ENCODE assay signal across 8 cellular contexts in genomic region chr17:28317965-28318758, GRCh38. TPM values are rescaled to one million over a fixed set of nuclear protein-coding genes. Genes with fewer than 3 reads are reported as not detected.
DNase-seq lines count a peak whose midpoint lies in the region; ATAC-seq, FAIRE-seq and TF ChIP-seq lines count a peak whose summit lies in the region.

No MANE protein-coding gene starts in this region.

- H3K27ac Mint-ChIP-seq in neural crest cell (ENCODE audit: unreplicated experiment): peak overlapping the region; percentile 97

- no peaks in the 10 kb centered on the region for H3K79me1 ChIP-seq in H1 (ENCODE audit: low read depth, low read length)

- H3K79me2 ChIP-seq in H1 (ENCODE audit: control insufficient read depth in 1 of 2, insufficient read depth in 2 of 2, low read length in 2 of 2): peaks cover 33 to 42% of the 10 kb centered on the region in 2 experiments

- H2AK5ac ChIP-seq in H1 (ENCODE audit: low read depth, low read length): peak overlapping the region; percentile 17; the same call in 1 of the 2 replicates

- H3K27me3 ChIP-seq in NT2/D1 (ENCODE audit: insufficient read depth, insufficient read length) (no peaks in the 10 kb centered on the region), H1 (replicated peaks in 1 of 4; ENCODE audit: control insufficient read depth in 3 of 4, extremely low read depth in 1 of 4, insufficient read depth in 3 of 4, low read length in 3 of 4) (peaks cover 0 to 3% (median 0%) of the 10 kb centered on the region in 4 experiments; a peak in 1 of 7 replicates)

- no peak overlapping the region for H3K56ac ChIP-seq in H1 (replicated peaks; ENCODE audit: insufficient read length, low read depth, low read length)

- peak overlapping the region; percentile 26 for H4K91ac ChIP-seq in H1 (replicated peaks; ENCODE audit: insufficient read length, low read length)

- no peak overlapping the region for H3K23ac ChIP-seq in H1 (ENCODE audit: insufficient read length)

- peak overlapping the region; percentile 71 for H3K18ac ChIP-seq in H1 (ENCODE audit: extremely low read depth, low read length)

- WGBS in H1 (ENCODE audit: extremely low coverage in 1 of 2, insufficient coverage in 1 of 2, insufficient read length in 1 of 2, insufficient replicate concordance in 2 of 2, low coverage in 1 of 2, low lambda C conversion rate in 2 of 2, missing lambda C conversion rate in 1 of 2), 2 experiments: 9% methylated on average over 40 of the region's 40 CpGs; no CpG with 5 or more reads in 1 of the 2 experiments

- no peak overlapping the region for H2BK120ac ChIP-seq in H1 (replicated peaks; ENCODE audit: low read depth, low read length)

- FAIRE-seq in H1 (lab: Jason Lieb, UNC): no peak

- H2BK5ac ChIP-seq in H1 (ENCODE audit: low read depth, low read length): peak overlapping the region; percentile 69; the same call in 1 of the 2 replicates

- H4K8ac ChIP-seq in H1 (ENCODE audit: extremely low read depth, insufficient read depth, low read length): peak overlapping the region; percentile 87; the same call in 1 of the 2 replicates

- peaks cover 11% of the 10 kb centered on the region for H3K23me2 ChIP-seq in H1 (ENCODE audit: low read depth, low read length)

- TF ChIP-seq CTCF in H1 (IDR thresholded peaks at IDR 0.05; ENCODE audit: control extremely low read depth in 1 of 3, insufficient read depth in 1 of 3, low read depth in 1 of 3, low read length in 3 of 3): no peak
- TF ChIP-seq CTCF in neural crest cell (conservative IDR thresholded peaks at IDR 0.05): no peak

- H3K4me1 Mint-ChIP-seq in neural crest cell: peaks cover 56% of the 10 kb centered on the region

- no peaks in the 10 kb centered on the region for H3K27me3 Mint-ChIP-seq in neural crest cell (ENCODE audit: low read depth)

- H2BK15ac ChIP-seq in H1 (ENCODE audit: low read length): peak overlapping the region; percentile 97; the same call in 1 of the 2 replicates

- H3K4me2 ChIP-seq in H1 (ENCODE audit: insufficient read depth in 1 of 2, low read depth in 2 of 2, low read length in 2 of 2): peak overlapping the region; percentile 81 to 99

- peak overlapping the region; percentile 62 for H3K14ac ChIP-seq in H1 (ENCODE audit: insufficient read length)

- CTCF ChIA-PET in H1 (lab: Charles Lee; ENCODE audit: partially characterized antibody): interaction anchor here (0.5 to 2.3 kb wide), 10 partner anchors 8 to 232 kb away, joined by 3 to 12 read pairs (median 3); no protein-coding TSS in a partner anchor

- peaks cover 0 to 9% of the 10 kb centered on the region in 2 experiments for H4K20me1 ChIP-seq in H1 (replicated peaks in 1 of 2; ENCODE audit: control insufficient read depth in 1 of 2, insufficient read depth in 2 of 2, low read length in 2 of 2)

- H2BK20ac ChIP-seq in H1 (ENCODE audit: low read length): no peak overlapping the region

- H3K36me3 ChIP-seq in ES-I3 (ENCODE audit: insufficient read depth, low read length): no peaks in the 10 kb centered on the region
- H3K36me3 ChIP-seq in NT2/D1 (ENCODE audit: insufficient read depth, insufficient read length, low read length): peaks cover 14% of the 10 kb centered on the region
- H3K36me3 ChIP-seq in H1 (ENCODE audit: control insufficient read depth in 2 of 4, insufficient read depth in 4 of 4, low read length in 3 of 4): peaks cover 0 to 4% (median 0%) of the 10 kb centered on the region in 4 experiments; a peak in 3 of 8 replicates

- peak overlapping the region; percentile 65; the same call in 1 of the 2 replicates for H2BK12ac ChIP-seq in H1 (ENCODE audit: low read depth, low read length)

- no peak overlapping the region for H3K4ac ChIP-seq in H1 (replicated peaks; ENCODE audit: insufficient read length, low read depth, low read length)

- TF ChIP-seq POLR2A in H1 (IDR thresholded peaks at IDR 0.05; ENCODE audit: control extremely low read depth in 1 of 2, low read depth in 2 of 2, low read length in 2 of 2): no peak

- peak overlapping the region; percentile 89 for H2AFZ ChIP-seq in H1 (ENCODE audit: low read length)

- peak overlapping the region; percentile 94 for H3K4me3 Mint-ChIP-seq in neural crest cell

- H3K9me3 ChIP-seq in ES-I3 (ENCODE audit: control insufficient read depth, insufficient read depth, low read length): no peaks in the 10 kb centered on the region
- no peaks in the 10 kb centered on the region for H3K9me3 ChIP-seq in NT2/D1 (ENCODE audit: insufficient read depth, low read length)
- H3K9me3 ChIP-seq in H1 (ENCODE audit: insufficient read depth in 2 of 2, low read depth in 1 of 2, low read length in 1 of 2): no peaks in the 10 kb centered on the region

- H3K4me3 ChIP-seq in NT2/D1 (ENCODE audit: insufficient read length, low read depth): peak overlapping the region; percentile 93
- H3K4me3 ChIP-seq in H1 (ENCODE audit: extremely low read depth in 1 of 4, insufficient read depth in 2 of 4, low read depth in 3 of 4, low read length in 4 of 4): peak overlapping the region; percentile 63 to 90 (median 70)

- no peak for TF ChIP-seq RAD21 in H1 (IDR thresholded peaks at IDR 0.05 in 1 of 2, conservative IDR thresholded peaks at IDR 0.05 in 1 of 2; ENCODE audit: low read depth in 2 of 2, low read length in 2 of 2)

- no peak for TF ChIP-seq EP300 in H1 (IDR thresholded peaks at IDR 0.05; ENCODE audit: borderline replicate concordance in 1 of 2, low read depth in 2 of 2, low read length in 2 of 2)

- peak overlapping the region; percentile 18 for H4K5ac ChIP-seq in H1 (ENCODE audit: insufficient read length, low read depth, low read length)

- ATAC-seq in GM21619 (IDR thresholded peaks at IDR 0.05; ENCODE audit: unreplicated experiment): peak; percentile 4

- no peak for DNase-seq in NT2/D1 (ENCODE audit: low read depth, low spot score)
- DNase-seq in H1 (ENCODE audit: low read depth in 1 of 2, low spot score in 2 of 2): peak in 1 of 2 experiments; percentile 72
- peak; percentile 36 for DNase-seq in neural crest cell (ENCODE audit: low read depth, low spot score)
- DNase-seq in posterior vena cava (ENCODE audit: low spot score): no peak
- no peak for DNase-seq in SW 1271 (lab: John Stamatoyannopoulos, UW)
- no peak for DNase-seq in mesenteric fat pad (ENCODE audit: low spot score)

- peak overlapping the region; percentile 73 for H3K9ac ChIP-seq in ES-I3 (ENCODE audit: low read depth, low read length)
- peak overlapping the region; percentile 98 for H3K9ac ChIP-seq in NT2/D1 (ENCODE audit: insufficient read length, low read depth)
- H3K9ac ChIP-seq in H1 (replicated peaks in 1 of 4; ENCODE audit: extremely low read depth in 1 of 4, low read depth in 3 of 4, low read length in 3 of 4): peak overlapping the region in 3 of 4 experiments; percentile 48 to 62 (median 51); a peak in 6 of 7 replicates

- intact Hi-C loops in posterior vena cava (cut with DNase I): no loop called here

- H3K9me3 Mint-ChIP-seq in neural crest cell: no peaks in the 10 kb centered on the region

- H3K36me3 Mint-ChIP-seq in neural crest cell (ENCODE audit: low read depth): peaks cover 4% of the 10 kb centered on the region

- H3K4me1 ChIP-seq in ES-I3 (ENCODE audit: insufficient read depth, low read length) (peaks cover 12% of the 10 kb centered on the region; the same call in 1 of the 2 replicates), NT2/D1 (ENCODE audit: insufficient read depth, insufficient read length) (peaks cover 2% of the 10 kb centered on the region), H1 (replicated peaks in 1 of 4; ENCODE audit: control insufficient read depth in 3 of 4, insufficient read depth in 4 of 4, low read length in 3 of 4) (peaks cover 4 to 26% (median 13%) of the 10 kb centered on the region in 4 experiments)

- POLR2A ChIA-PET in H1 (lab: Charles Lee; ENCODE audit: partially characterized antibody): interaction anchor here (0.6 to 4.1 kb wide), 17 partner anchors 10 to 274 kb away, joined by 3 to 30 read pairs (median 3); partner anchors contain the start of genes IFT20, POLDIP2 and TNFAIP1

- no peak overlapping the region for H3K27ac ChIP-seq in H1 (ENCODE audit: low read depth, low read length)

RNA-seq across cellular contexts. Expression of gene TMEM97, which starts 0.8 kb away (rescaled TPM):
- total RNA-seq in H1 (2021; fragmentation: NEBNext Ultra II Directional; extraction: Animal tissue kit (Norgen Biotek cat#: 25700)): 130 and 136 TPM in 2 replicates
- 70.0 and 126 TPM in 2 replicates for polyA plus RNA-seq in H1 (2011; rRNA removed)
- polyA plus RNA-seq in H1 (2011; cell fraction: cytosol; rRNA removed): 74.6 TPM
- polyA plus RNA-seq in H1 (2011; cell fraction: nucleus; rRNA removed): 61.1 TPM
- polyA plus RNA-seq in H1 (2012, experiment 1 of 2): 77.6 to 145 TPM (median 95.7 TPM) in 4 replicates
- 32.8 TPM for polyA plus RNA-seq in H1 (2012, experiment 2 of 2)
- polyA plus RNA-seq in H1 (2013, experiment 1 of 2): 636 TPM
- polyA plus RNA-seq in H1 (2013, experiment 2 of 2): 785 TPM
- 125 and 167 TPM in 2 replicates for polyA minus RNA-seq in H1 (2011; rRNA and poly(A)+ RNA removed)
- polyA minus RNA-seq in H1 (2011; cell fraction: cytosol; rRNA and poly(A)+ RNA removed): 68.6 TPM
- 48.6 TPM for polyA minus RNA-seq in H1 (2011; cell fraction: nucleus; rRNA and poly(A)+ RNA removed)
- total RNA-seq in neural crest cell (276 and 298 TPM in 2 replicates), posterior vena cava (1 to 10 TPM; 2.7 to 4.3 TPM), mesenteric fat pad (3.1 TPM)

RNA-seq across cellular contexts. Expression of gene IFT20, which starts 17.1 kb away (rescaled TPM):
- total RNA-seq in H1 (2021; fragmentation: NEBNext Ultra II Directional; extraction: Animal tissue kit (Norgen Biotek cat#: 25700)): 19.3 and 21.0 TPM in 2 replicates
- polyA plus RNA-seq in H1 (2011; rRNA removed): 9.0 and 11.7 TPM in 2 replicates
- polyA plus RNA-seq in H1 (2011; cell fraction: cytosol; rRNA removed): 17.1 TPM
- 14.9 TPM for polyA plus RNA-seq in H1 (2011; cell fraction: nucleus; rRNA removed)
- polyA plus RNA-seq in H1 (2012, experiment 1 of 2): 18.4 to 27.3 TPM (median 19.8 TPM) in 4 replicates
- polyA plus RNA-seq in H1 (2012, experiment 2 of 2): 12.6 TPM
- polyA plus RNA-seq in H1 (2013, experiment 1 of 2): 16.7 TPM
- polyA plus RNA-seq in H1 (2013, experiment 2 of 2): 17.0 TPM
- polyA minus RNA-seq in H1 (2011; rRNA and poly(A)+ RNA removed): 7.5 and 12.2 TPM in 2 replicates
- 6.0 TPM for polyA minus RNA-seq in H1 (2011; cell fraction: cytosol; rRNA and poly(A)+ RNA removed)
- 8.3 TPM for polyA minus RNA-seq in H1 (2011; cell fraction: nucleus; rRNA and poly(A)+ RNA removed)
- total RNA-seq in neural crest cell (14.0 and 15.9 TPM in 2 replicates), posterior vena cava (10 to 100 TPM; 28.3 to 34.9 TPM), mesenteric fat pad (31.3 TPM)

RNA-seq across cellular contexts. Expression of gene TNFAIP1, which starts 17.4 kb away (rescaled TPM):
- total RNA-seq in H1 (2021; fragmentation: NEBNext Ultra II Directional; extraction: Animal tissue kit (Norgen Biotek cat#: 25700)): 19.5 and 22.8 TPM in 2 replicates
- polyA plus RNA-seq in H1 (2011; rRNA removed): 16.9 and 19.9 TPM in 2 replicates
- 12.2 TPM for polyA plus RNA-seq in H1 (2011; cell fraction: cytosol; rRNA removed)
- polyA plus RNA-seq in H1 (2011; cell fraction: nucleus; rRNA removed): 34.8 TPM
- polyA plus RNA-seq in H1 (2012, experiment 1 of 2): 10.7 to 11.7 TPM (median 11.0 TPM) in 4 replicates
- polyA plus RNA-seq in H1 (2012, experiment 2 of 2): 8.7 TPM
- polyA plus RNA-seq in H1 (2013, experiment 1 of 2): 10.8 TPM
- 10.3 TPM for polyA plus RNA-seq in H1 (2013, experiment 2 of 2)
- 20.2 and 20.8 TPM in 2 replicates for polyA minus RNA-seq in H1 (2011; rRNA and poly(A)+ RNA removed)
- 21.7 TPM for polyA minus RNA-seq in H1 (2011; cell fraction: cytosol; rRNA and poly(A)+ RNA removed)
- polyA minus RNA-seq in H1 (2011; cell fraction: nucleus; rRNA and poly(A)+ RNA removed): 14.0 TPM
- total RNA-seq in neural crest cell: 38.2 and 38.8 TPM in 2 replicates
- 10 to 100 TPM; 39.7 to 45.9 TPM for total RNA-seq in posterior vena cava
- 61.3 TPM for total RNA-seq in mesenteric fat pad

RNA-seq across cellular contexts. Expression of gene POLDIP2, which starts 39.2 kb away (rescaled TPM):
- total RNA-seq in H1 (2021; fragmentation: NEBNext Ultra II Directional; extraction: Animal tissue kit (Norgen Biotek cat#: 25700)): 74.0 and 75.3 TPM in 2 replicates
- polyA plus RNA-seq in H1 (2011; rRNA removed): 76.1 and 92.3 TPM in 2 replicates
- 73.8 TPM for polyA plus RNA-seq in H1 (2011; cell fraction: cytosol; rRNA removed)
- polyA plus RNA-seq in H1 (2011; cell fraction: nucleus; rRNA removed): 73.2 TPM
- polyA plus RNA-seq in H1 (2012, experiment 1 of 2): 70.2 to 81.0 TPM (median 78.6 TPM) in 4 replicates
- polyA plus RNA-seq in H1 (2012, experiment 2 of 2): 90.8 TPM
- 54.0 TPM for polyA plus RNA-seq in H1 (2013, experiment 1 of 2)
- polyA plus RNA-seq in H1 (2013, experiment 2 of 2): 54.4 TPM
- polyA minus RNA-seq in H1 (2011; rRNA and poly(A)+ RNA removed): 64.2 and 65.9 TPM in 2 replicates
- 35.7 TPM for polyA minus RNA-seq in H1 (2011; cell fraction: cytosol; rRNA and poly(A)+ RNA removed)
- 29.5 TPM for polyA minus RNA-seq in H1 (2011; cell fraction: nucleus; rRNA and poly(A)+ RNA removed)
- 75.5 and 78.2 TPM in 2 replicates for total RNA-seq in neural crest cell
- total RNA-seq in posterior vena cava: 10 to 100 TPM; 53.5 to 54.4 TPM
- total RNA-seq in mesenteric fat pad: 79.3 TPM

RNA-seq across cellular contexts. Expression of gene SEBOX, which starts 46.8 kb away (rescaled TPM):
- total RNA-seq in H1 (2021; fragmentation: NEBNext Ultra II Directional; extraction: Animal tissue kit (Norgen Biotek cat#: 25700)): not detected in 2 replicates
- not detected in 2 replicates for polyA plus RNA-seq in H1 (2011; rRNA removed)
- not detected for polyA plus RNA-seq in H1 (2011; cell fraction: cytosol; rRNA removed)
- polyA plus RNA-seq in H1 (2011; cell fraction: nucleus; rRNA removed): not detected
- not detected in 4 replicates for polyA plus RNA-seq in H1 (2012, experiment 1 of 2)
- polyA plus RNA-seq in H1 (2012, experiment 2 of 2): not detected
- not detected for polyA plus RNA-seq in H1 (2013, experiment 1 of 2)
- polyA plus RNA-seq in H1 (2013, experiment 2 of 2): not detected
- not detected in 2 replicates for polyA minus RNA-seq in H1 (2011; rRNA and poly(A)+ RNA removed)
- polyA minus RNA-seq in H1 (2011; cell fraction: cytosol; rRNA and poly(A)+ RNA removed): not detected
- polyA minus RNA-seq in H1 (2011; cell fraction: nucleus; rRNA and poly(A)+ RNA removed): not detected
- total RNA-seq in neural crest cell: not detected in 2 replicates
- not detected for total RNA-seq in posterior vena cava
- not detected for total RNA-seq in mesenteric fat pad

Comparison
In these comparisons a context has a peak if more than half of its experiments do, and no peak if none do; other contexts are left out.
1. RNA of gene TMEM97, which starts 0.8 kb away (total RNA-seq): 276 to 298 TPM in neural crest cell and 130 to 136 TPM in H1; 2.7 to 4.3 TPM in posterior vena cava and 3.1 TPM in mesenteric fat pad (single experiment); every median in the first group is over 10 times any median in the second.
2. Peak in every context shown above with its lines, with median percentiles within 50 percentile points of each other: H3K9ac ChIP-seq.